Comparison of ENCODE assay signal across 11 cellular contexts in the genomic region with DNA sequence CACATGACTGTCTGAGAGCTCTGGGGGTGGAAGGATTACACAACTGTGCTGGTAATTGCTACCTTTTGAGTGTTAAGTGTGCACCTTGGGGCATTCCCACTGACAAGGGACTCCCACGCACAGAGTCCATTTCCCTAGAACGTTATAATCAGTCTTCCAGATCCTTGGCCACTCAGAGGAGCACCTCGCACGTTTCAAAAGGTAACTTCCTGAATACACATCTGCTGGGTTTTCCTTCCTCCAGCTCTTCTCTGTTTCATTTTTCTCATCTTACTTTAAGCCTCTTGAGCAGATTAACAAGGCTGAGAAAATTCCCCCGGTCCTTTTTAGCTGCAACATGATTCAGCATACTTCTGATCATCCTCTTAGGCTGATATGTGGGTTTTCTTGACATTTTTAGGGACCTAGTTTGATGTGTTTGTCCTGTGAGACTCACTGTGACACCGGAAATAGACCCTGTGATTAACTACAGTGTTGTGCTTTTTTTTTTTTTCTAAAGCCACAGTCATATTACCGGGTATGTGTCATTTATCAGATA.
A peak's percentile ranks its signal among the peaks of the same experiment; 100 is the strongest.
DNase-seq lines count a peak whose midpoint lies in the region; ATAC-seq and TF ChIP-seq lines count a peak whose summit lies in the region.
"Had no signal": no experiment of that assay in that cellular context is flagged by ENCODE, and none has a peak within 500 bp of the region (broad histone marks: within the 10 kb centered on the region; RNA-seq: fewer than 3 reads in every experiment).

No MANE protein-coding gene starts in this region.

- peak overlapping the region; percentile 44 for H3K4me3 Mint-ChIP-seq in CD8-positive, alpha-beta T cell
- no peak overlapping the region for H3K4me3 Mint-ChIP-seq in chondrocyte (ENCODE audit: unreplicated experiment)

- peak overlapping the region; percentile 84 for H3K27ac Mint-ChIP-seq in CD8-positive, alpha-beta T cell
- no peak overlapping the region for H3K27ac Mint-ChIP-seq in chondrocyte (ENCODE audit: unreplicated experiment)

- H3K27me3 Mint-ChIP-seq in CD8-positive, alpha-beta T cell (ENCODE audit: low read depth): no peaks in the 10 kb centered on the region
- H3K27me3 Mint-ChIP-seq in chondrocyte (ENCODE audit: low read depth): peaks cover 5% of the 10 kb centered on the region

- no peaks in the 10 kb centered on the region for H3K9me3 Mint-ChIP-seq in CD8-positive, alpha-beta T cell
- H3K9me3 Mint-ChIP-seq in chondrocyte (ENCODE audit: low read depth): no peaks in the 10 kb centered on the region

- no peaks in the 10 kb centered on the region for H3K9me3 ChIP-seq in CD8-positive, alpha-beta T cell (ENCODE audit: low read length)
- no peaks in the 10 kb centered on the region for H3K9me3 ChIP-seq in SU-DHL-6 (ENCODE audit: insufficient read depth, low read length)
- no peaks in the 10 kb centered on the region for H3K9me3 ChIP-seq in effector memory CD4-positive, alpha-beta T cell (ENCODE audit: control insufficient read depth, low read length)
- H3K9me3 ChIP-seq in BE2C: no peaks in the 10 kb centered on the region
- H3K9me3 ChIP-seq: Caco-2 had no signal

- H2AFZ ChIP-seq in SU-DHL-6 (ENCODE audit: low read depth, low read length, severe bottlenecking): peak overlapping the region; percentile 87
- H2AFZ ChIP-seq: PC-9 had no signal

- no peaks in the 10 kb centered on the region for H3K27me3 ChIP-seq in CD8-positive, alpha-beta T cell (ENCODE audit: insufficient read depth, low read length)
- H3K27me3 ChIP-seq in SU-DHL-6 (ENCODE audit: low read length) (no peaks in the 10 kb centered on the region), BE2C (no peaks in the 10 kb centered on the region)
- H3K27me3 ChIP-seq in effector memory CD4-positive, alpha-beta T cell (replicated peaks; ENCODE audit: control insufficient read depth, insufficient read depth, low read length, poor library complexity, severe bottlenecking): no peaks in the 10 kb centered on the region

- no peaks in the 10 kb centered on the region for H3K79me2 ChIP-seq in SU-DHL-6 (ENCODE audit: insufficient read depth, low read length)

- no peaks in the 10 kb centered on the region; the same call in 1 of the 2 replicates for H3F3A ChIP-seq in SU-DHL-6 (ENCODE audit: insufficient read depth)

- TF ChIP-seq CTCF in CD8-positive, alpha-beta T cell (IDR thresholded peaks at IDR 0.05): no peak
- TF ChIP-seq CTCF in SU-DHL-6 (IDR thresholded peaks at IDR 0.05; ENCODE audit: insufficient read depth, low read length, poor library complexity, severe bottlenecking): no peak
- no peak for TF ChIP-seq CTCF in BE2C (IDR thresholded peaks at IDR 0.05; ENCODE audit: low read depth, low read length)
- no peak for TF ChIP-seq CTCF in chondrocyte (IDR thresholded peaks at IDR 0.05)

- POLR2A ChIA-PET in CD8-positive, alpha-beta T cell (lab: Charles Lee): interaction anchor here (0.7 kb wide), 1 partner anchor 112 kb away, joined by 3 read pairs; no protein-coding TSS in a partner anchor

- H4K20me1 ChIP-seq in SU-DHL-6 (ENCODE audit: low read depth, low read length): no peaks in the 10 kb centered on the region

- peak overlapping the region; percentile 10; the same call in 1 of the 2 replicates for H3K9ac ChIP-seq in SU-DHL-6 (ENCODE audit: low read length)

- H3K4me1 ChIP-seq in CD8-positive, alpha-beta T cell (ENCODE audit: insufficient read depth, low read length): peaks cover 40% of the 10 kb centered on the region
- H3K4me1 ChIP-seq in effector memory CD4-positive, alpha-beta T cell (ENCODE audit: control insufficient read depth, insufficient read depth, low read length, poor library complexity, severe bottlenecking): peaks cover 29% of the 10 kb centered on the region
- H3K4me1 ChIP-seq in BE2C: no peaks in the 10 kb centered on the region
- H3K4me1 ChIP-seq: Caco-2 had no signal

- no peak overlapping the region for H3K27ac ChIP-seq in CD8-positive, alpha-beta T cell (ENCODE audit: low read depth, low read length)
- H3K27ac ChIP-seq in SU-DHL-6 (ENCODE audit: low read depth, low read length): peak overlapping the region; percentile 53
- H3K27ac ChIP-seq in effector memory CD4-positive, alpha-beta T cell (ENCODE audit: insufficient read depth, low read length, poor library complexity, severe bottlenecking): peak overlapping the region; percentile 14
- H3K27ac ChIP-seq: PC-9 had no signal

- CTCF ChIA-PET in CD8-positive, alpha-beta T cell (lab: Charles Lee): interaction anchor here (0.6 to 0.8 kb wide), 2 partner anchors 141 to 168 kb away, joined by 3 to 4 read pairs; no protein-coding TSS in a partner anchor

- H3K4me1 Mint-ChIP-seq in CD8-positive, alpha-beta T cell (ENCODE audit: low read depth): peaks cover 54% of the 10 kb centered on the region
- H3K4me1 Mint-ChIP-seq in chondrocyte (ENCODE audit: low read depth): no peaks in the 10 kb centered on the region

- no peaks in the 10 kb centered on the region for H3K9me2 ChIP-seq in SU-DHL-6 (replicated peaks; ENCODE audit: insufficient read depth, low read length)

- ATAC-seq in CD8-positive, alpha-beta T cell: peak; percentile 68
- peak; percentile 30 for ATAC-seq in GM21381 (IDR thresholded peaks at IDR 0.05; ENCODE audit: unreplicated experiment)

- peak overlapping the region; percentile 41 for H3K4me2 ChIP-seq in SU-DHL-6 (ENCODE audit: low read depth, low read length, poor library complexity, severe bottlenecking)
- H3K4me2 ChIP-seq: PC-9 had no signal

- intact Hi-C loops in CD8-positive, alpha-beta T cell (cut with DNase I, micrococcal nuclease): loop anchor here in 1 of 2 experiments (2.0 kb wide), 1 partner anchor 143 kb away; no protein-coding TSS in a partner anchor

- no peak overlapping the region for H3K4me3 ChIP-seq in CD8-positive, alpha-beta T cell (ENCODE audit: low read depth, low read length)
- no peak overlapping the region for H3K4me3 ChIP-seq in SU-DHL-6 (ENCODE audit: insufficient read depth, low read length, poor library complexity, severe bottlenecking)
- H3K4me3 ChIP-seq in effector memory CD4-positive, alpha-beta T cell (ENCODE audit: insufficient read depth, low read depth, low read length, poor library complexity, severe bottlenecking): peak overlapping the region; percentile 16
- no peak overlapping the region for H3K4me3 ChIP-seq in BE2C (ENCODE audit: low read depth, low read length)
- H3K4me3 ChIP-seq: PC-9, skin epidermis had no signal

- no peaks in the 10 kb centered on the region for H3K36me3 ChIP-seq in CD8-positive, alpha-beta T cell (ENCODE audit: insufficient read depth, low read length)
- no peaks in the 10 kb centered on the region for H3K36me3 ChIP-seq in SU-DHL-6 (ENCODE audit: low read length)
- no peaks in the 10 kb centered on the region for H3K36me3 ChIP-seq in effector memory CD4-positive, alpha-beta T cell (ENCODE audit: control insufficient read depth, insufficient read depth, low read length)
- H3K36me3 ChIP-seq in BE2C: no peaks in the 10 kb centered on the region

- DNase-seq in CD8-positive, alpha-beta T cell: peak in 1 of 7 experiments; percentile 29
- DNase-seq in effector memory CD4-positive, alpha-beta T cell: no peak
- DNase-seq in NOMO-1 treated with dmso at 0.1 percent for 144 hours (lab: John Stamatoyannopoulos, UW; ENCODE audit: unreplicated experiment) (no peak), ecto neural progenitor cell (ENCODE audit: low spot score) (no peak), BE2C (no peak), chondrocyte (ENCODE audit: low spot score) (no peak)
- DNase-seq: Caco-2, PC-9 had no signal

- no peaks in the 10 kb centered on the region for H3K36me3 Mint-ChIP-seq in CD8-positive, alpha-beta T cell
- no peaks in the 10 kb centered on the region for H3K36me3 Mint-ChIP-seq in chondrocyte (ENCODE audit: low read depth)
